Comparison of ENCODE assay signal across 1 cellular context in the genomic region with DNA sequence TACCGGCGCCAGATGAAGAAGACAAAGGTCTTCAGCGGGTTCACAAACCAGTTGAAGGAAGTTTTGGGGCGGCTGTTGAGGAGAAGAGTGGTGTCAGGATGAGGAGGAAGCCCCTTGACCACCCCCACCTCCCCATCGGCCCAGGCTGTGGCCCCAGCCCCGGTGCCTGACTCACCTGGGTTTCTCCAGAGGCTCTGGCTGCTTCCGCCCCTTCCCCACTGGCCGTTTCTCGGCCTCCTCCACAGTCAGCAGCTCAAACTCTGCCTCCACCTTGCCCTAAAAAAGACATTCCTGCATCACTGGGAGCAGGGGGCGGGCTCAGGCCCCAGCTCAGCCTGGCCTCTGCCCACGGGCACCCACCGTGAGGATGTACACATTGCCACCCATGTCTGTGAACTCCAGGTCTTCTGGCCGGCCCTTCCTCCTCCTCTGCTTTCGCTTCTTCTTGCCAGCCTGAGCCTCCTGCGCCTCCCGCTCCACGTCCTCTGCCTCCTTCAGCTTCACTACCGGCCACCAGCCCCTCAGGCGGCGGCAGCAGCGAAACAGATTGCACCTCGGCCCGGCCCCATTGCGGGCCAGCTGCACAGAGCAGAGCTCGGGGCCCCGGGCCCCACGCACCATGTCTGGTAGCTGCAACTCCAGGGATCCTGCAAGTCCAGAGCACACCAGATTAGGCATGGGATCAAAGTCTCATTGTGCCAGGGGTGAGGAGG.
TF ChIP-seq lines count a peak whose summit lies in the region.

No MANE protein-coding gene starts in this region.

TF ChIP-seq in HCT116, 20 proteins besides CTCF, POLR2A, EP300 and RAD21:
- TF ChIP-seq CEBPB (IDR thresholded peaks at IDR 0.05; ENCODE audit: low read depth) (no peak), POLR2AphosphoS5 (IDR thresholded peaks at IDR 0.05; ENCODE audit: low read depth, low read length) (0 out of 2 replicates have a peak, but pooled peaks have one; percentile 5)
